8 cellular contexts compared by ENCODE assay signal in genomic region chr2:48249631-48250473, GRCh38.
DNase-seq lines count a peak whose midpoint lies in the region; ATAC-seq and TF ChIP-seq lines count a peak whose summit lies in the region.

No MANE protein-coding gene starts in this region.

- H3K4me3 ChIP-seq in fibroblast of villous mesenchyme (ENCODE audit: low read depth, low read length), result peak overlapping the region; percentile 25
- H3K4me3 ChIP-seq in skeletal muscle cell (ENCODE audit: low read depth, low read length), result no peak overlapping the region

- no peak overlapping the region for H3K4me3 Mint-ChIP-seq in activated T-helper 1 cell treated with anti-CD3 and anti-CD28 coated beads, Interleukin-12 subunit alpha, Interleukin-12 subunit beta, Interleukin-2, Interleukin-4 antibody, amounts not matched to agents 30 ng/mL and 10 ng/mL and 1 ng/mL, durations not matched to agents 14 hours and 24 hours and 36 hours

- DNase-seq in HCEC 1CT (peak; percentile 68), SIG-M5 (lab: John Stamatoyannopoulos, UW) (peak; percentile 60), fibroblast of villous mesenchyme (ENCODE audit: low read depth) (peak; percentile 90), skeletal muscle cell (ENCODE audit: low read depth) (peak; percentile 71), 8988T (no peak)
- no peak for DNase-seq in activated CD4-positive, alpha-beta T cell treated with anti-CD3 and anti-CD28 coated beads, Interleukin-2, amount 50 U/mL, for 4 hours
- DNase-seq in activated T-helper 1 cell treated with anti-CD3 and anti-CD28 coated beads, Interleukin-12 subunit alpha, Interleukin-12 subunit beta, Interleukin-2, Interleukin-4 antibody, amounts not matched to agents 30 ng/mL and 10 ng/mL and 1 ng/mL, durations not matched to agents 14 hours and 24 hours and 36 hours (ENCODE audit: low spot score), result no peak

- no peaks in the 10 kb centered on the region for H3K9me3 Mint-ChIP-seq in activated T-helper 1 cell treated with anti-CD3 and anti-CD28 coated beads, Interleukin-12 subunit alpha, Interleukin-12 subunit beta, Interleukin-2, Interleukin-4 antibody, amounts not matched to agents 30 ng/mL and 10 ng/mL and 1 ng/mL, durations not matched to agents 14 hours and 24 hours and 36 hours

- H3K27me3 Mint-ChIP-seq in activated T-helper 1 cell treated with anti-CD3 and anti-CD28 coated beads, Interleukin-12 subunit alpha, Interleukin-12 subunit beta, Interleukin-2, Interleukin-4 antibody, amounts not matched to agents 30 ng/mL and 10 ng/mL and 1 ng/mL, durations not matched to agents 14 hours and 24 hours and 36 hours (ENCODE audit: insufficient read depth), result no peaks in the 10 kb centered on the region

- no peak overlapping the region for H3K27ac Mint-ChIP-seq in activated T-helper 1 cell treated with anti-CD3 and anti-CD28 coated beads, Interleukin-12 subunit alpha, Interleukin-12 subunit beta, Interleukin-2, Interleukin-4 antibody, amounts not matched to agents 30 ng/mL and 10 ng/mL and 1 ng/mL, durations not matched to agents 14 hours and 24 hours and 36 hours

- intact Hi-C loops in activated T-helper 1 cell treated with anti-CD3 and anti-CD28 coated beads, Interleukin-12 subunit alpha, Interleukin-12 subunit beta, Interleukin-2, Interleukin-4 antibody, amounts not matched to agents 30 ng/mL and 10 ng/mL and 1 ng/mL, durations not matched to agents 14 hours and 24 hours and 36 hours (cut with micrococcal nuclease), result loop anchor here (2.0 to 5.0 kb wide), 2 partner anchors 135 to 172 kb away; no protein-coding TSS in a partner anchor

- peaks cover 2% of the 10 kb centered on the region for H3K36me3 Mint-ChIP-seq in activated T-helper 1 cell treated with anti-CD3 and anti-CD28 coated beads, Interleukin-12 subunit alpha, Interleukin-12 subunit beta, Interleukin-2, Interleukin-4 antibody, amounts not matched to agents 30 ng/mL and 10 ng/mL and 1 ng/mL, durations not matched to agents 14 hours and 24 hours and 36 hours (ENCODE audit: low read depth)

- ATAC-seq in HG03097 (IDR thresholded peaks at IDR 0.05; ENCODE audit: low FRiP score, unreplicated experiment), result no peak

- H3K4me1 Mint-ChIP-seq in activated T-helper 1 cell treated with anti-CD3 and anti-CD28 coated beads, Interleukin-12 subunit alpha, Interleukin-12 subunit beta, Interleukin-2, Interleukin-4 antibody, amounts not matched to agents 30 ng/mL and 10 ng/mL and 1 ng/mL, durations not matched to agents 14 hours and 24 hours and 36 hours (ENCODE audit: low read depth), result peaks cover 11% of the 10 kb centered on the region

- no peak for TF ChIP-seq CTCF in fibroblast of villous mesenchyme (IDR thresholded peaks at IDR 0.05; ENCODE audit: insufficient read depth, low read depth, low read length)

Comparison
In these comparisons a context has a peak if more than half of its experiments do, and no peak if none do; other contexts are left out.
1. DNase-seq: peak in HCEC 1CT (single experiment), SIG-M5 (single experiment), fibroblast of villous mesenchyme (single experiment) and skeletal muscle cell (single experiment); none in activated CD4-positive, alpha-beta T cell treated with anti-CD3 and anti-CD28 coated beads, Interleukin-2, amount 50 U/mL, for 4 hours (0 of 2), 8988T (single experiment) and activated T-helper 1 cell treated with anti-CD3 and anti-CD28 coated beads, Interleukin-12 subunit alpha, Interleukin-12 subunit beta, Interleukin-2, Interleukin-4 antibody, amounts not matched to agents 30 ng/mL and 10 ng/mL and 1 ng/mL, durations not matched to agents 14 hours and 24 hours and 36 hours (single experiment).